ENCODE assay signal across 1 cellular context in genomic region chr18:48914581-48915251, GRCh38.
TF ChIP-seq lines count a peak whose summit lies in the region.

No MANE protein-coding gene starts in this region.

TF ChIP-seq in GM23338, 12 proteins besides CTCF, POLR2A, EP300 and RAD21 (continued from another document):
- TF ChIP-seq ZNF462 (CRISPR knock-in tag; IDR thresholded peaks at IDR 0.05), result no peak
- no peak for TF ChIP-seq ETS1 (IDR thresholded peaks at IDR 0.05)
- TF ChIP-seq ZNF331 (CRISPR knock-in tag; IDR thresholded peaks at IDR 0.05; ENCODE audit: low read depth), result no peak
- no peak for TF ChIP-seq REST (IDR thresholded peaks at IDR 0.05; ENCODE audit: unreplicated experiment)
- TF ChIP-seq EZH2 (IDR thresholded peaks at IDR 0.05; ENCODE audit: low read depth, unreplicated experiment), result no peak
- no peak for TF ChIP-seq JUNB (IDR thresholded peaks at IDR 0.05; ENCODE audit: unreplicated experiment)
